Comparison of ENCODE assay signal across 1 cellular context in genomic region chr6:167952512-167952859, GRCh38.
TF ChIP-seq lines count a peak whose summit lies in the region.

No MANE protein-coding gene starts in this region.

TF ChIP-seq in HepG2, 621 proteins besides CTCF, POLR2A, EP300 and RAD21 (continued from another document):
- TF ChIP-seq ZBTB40 (IDR thresholded peaks at IDR 0.05) (peak; percentile 88), ZBTB40 (CRISPR knock-in tag; IDR thresholded peaks at IDR 0.05) (peak; percentile 99), MAFK (conservative IDR thresholded peaks at IDR 0.05 in 1 of 2, IDR thresholded peaks at IDR 0.05 in 1 of 2; ENCODE audit: low read length in 2 of 2) (0 out of 4 replicates have a peak, but pooled peaks of 1 of the 2 experiments have one; percentile 2), FOXP1 (IDR thresholded peaks at IDR 0.05) (no peak), FOXP1 (CRISPR knock-in tag; IDR thresholded peaks at IDR 0.05) (peak; percentile 41; the same call in 1 of the 2 replicates), FOXA3 (CRISPR knock-in tag; IDR thresholded peaks at IDR 0.05) (0 out of 2 replicates have a peak, but pooled peaks have one; percentile 8), ZBTB25 (CRISPR knock-in tag; IDR thresholded peaks at IDR 0.05) (no peak), SOX6 (IDR thresholded peaks at IDR 0.05) (no peak), SOX6 (CRISPR knock-in tag; IDR thresholded peaks at IDR 0.05) (peak; percentile 14; the same call in 1 of the 2 replicates)
